In the genomic region with DNA sequence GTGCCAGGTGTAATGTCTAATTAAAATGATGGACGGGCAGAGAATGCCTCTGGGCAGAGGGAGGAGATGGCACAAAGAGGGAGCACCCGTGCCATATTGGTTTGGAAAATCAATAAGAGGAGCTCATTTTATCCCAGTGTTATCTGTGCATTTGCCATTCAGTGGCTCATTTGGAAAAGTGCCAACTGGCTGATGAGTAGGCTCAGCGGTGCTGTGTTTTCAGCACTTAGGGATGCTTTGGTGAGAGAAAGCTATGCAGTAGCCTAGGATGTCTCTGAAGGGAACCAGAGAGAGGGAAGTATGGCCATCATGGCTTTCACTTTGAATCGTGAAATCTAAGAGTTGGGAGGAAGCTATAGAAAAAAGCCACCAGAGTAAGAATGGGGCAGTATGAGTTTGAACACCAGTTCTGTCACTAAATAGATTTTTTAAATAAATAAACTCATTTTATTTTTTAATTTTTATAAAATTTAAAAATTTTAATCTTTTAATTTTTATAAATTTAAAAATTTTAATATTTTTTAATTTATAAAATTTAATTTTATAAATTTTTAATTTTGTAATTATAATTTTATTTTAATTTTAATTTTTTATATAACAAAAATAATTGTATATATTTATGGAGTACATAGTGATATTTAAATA, we compare ENCODE assay signal across 12 cellular contexts.
DNase-seq lines count a peak whose midpoint lies in the region; FAIRE-seq and TF ChIP-seq lines count a peak whose summit lies in the region.
"Had no signal": no experiment of that assay in that cellular context is flagged by ENCODE, and none has a peak within 500 bp of the region (broad histone marks: within the 10 kb centered on the region; RNA-seq: fewer than 3 reads in every experiment).

No MANE protein-coding gene starts in this region.

- H3K27me3 Mint-ChIP-seq in activated CD4-positive, alpha-beta memory T cell treated with anti-CD3 and anti-CD28 coated beads, Interleukin-2, amount 10 ng/mL, durations not matched to agents 7 days and 5 days, result no peaks in the 10 kb centered on the region
- H3K27me3 Mint-ChIP-seq: activated CD4-positive, alpha-beta T cell treated with anti-CD3 and anti-CD28 coated beads, Interleukin-2, amount 10 ng/mL, durations not matched to agents 7 days and 5 days; stimulated activated naive CD8-positive, alpha-beta T cell treated with anti-CD3 and anti-CD28 coated beads, Interleukin-15, Interleukin-2, amounts not matched to agents 100 ng/mL and 50 ng/mL, for 24 hours had no signal

- CTCF ChIA-PET in activated CD4-positive, alpha-beta memory T cell treated with anti-CD3 and anti-CD28 coated beads, Interleukin-2, amount 10 ng/mL, durations not matched to agents 7 days and 5 days (lab: Charles Lee), result no interaction called here

- FAIRE-seq in kidney (lab: Jason Lieb, UNC), result peak; percentile 99

- H3K36me3 ChIP-seq in kidney (ENCODE audit: control insufficient read depth in 1 of 2, insufficient read depth in 2 of 2, low read length in 2 of 2) (no peaks in the 10 kb centered on the region), esophagus muscularis mucosa (no peaks in the 10 kb centered on the region)
- H3K36me3 ChIP-seq: BLaER1 treated with 17β-estradiol and CSF1 and Interleukin-3, amounts not matched to agents 10 nM and 100 nM had no signal

- intact Hi-C loops in kidney (cut with DNase I), result no loop called here
- intact Hi-C loops in esophagus muscularis mucosa (cut with DNase I), result no loop called here

- H3K9me3 ChIP-seq in kidney (ENCODE audit: control insufficient read depth in 1 of 2, low read length in 2 of 2) (no peaks in the 10 kb centered on the region), esophagus muscularis mucosa (no peaks in the 10 kb centered on the region)
- H3K9me3 ChIP-seq: BLaER1 treated with 17β-estradiol and CSF1 and Interleukin-3, amounts not matched to agents 10 nM and 100 nM had no signal

- H3K27ac ChIP-seq in kidney (ENCODE audit: low read depth in 2 of 2, low read length in 2 of 2) (no peak overlapping the region), esophagus muscularis mucosa (replicated peaks in 1 of 4) (no peak overlapping the region)
- H3K27ac ChIP-seq: BLaER1 treated with 17β-estradiol and CSF1 and Interleukin-3, amounts not matched to agents 10 nM and 100 nM had no signal

- no peaks in the 10 kb centered on the region for H3K27me3 ChIP-seq in esophagus muscularis mucosa
- H3K27me3 ChIP-seq: BLaER1 treated with 17β-estradiol and CSF1 and Interleukin-3, amounts not matched to agents 10 nM and 100 nM had no signal

- H3K36me3 Mint-ChIP-seq in activated CD4-positive, alpha-beta memory T cell treated with anti-CD3 and anti-CD28 coated beads, Interleukin-2, amount 10 ng/mL, durations not matched to agents 7 days and 5 days (ENCODE audit: low read depth), result no peaks in the 10 kb centered on the region

- H3K9ac ChIP-seq in kidney (ENCODE audit: low read length in 2 of 2), result no peak overlapping the region
- H3K9ac ChIP-seq: BLaER1 treated with 17β-estradiol and CSF1 and Interleukin-3, amounts not matched to agents 10 nM and 100 nM had no signal

- no peaks in the 10 kb centered on the region for H3K9me3 Mint-ChIP-seq in activated CD4-positive, alpha-beta memory T cell treated with anti-CD3 and anti-CD28 coated beads, Interleukin-2, amount 10 ng/mL, durations not matched to agents 7 days and 5 days

- WGBS in esophagus muscularis mucosa, result 88% methylated on average over 4 of the region's 4 CpGs

- TF ChIP-seq POLR2A in esophagus muscularis mucosa (IDR thresholded peaks at IDR 0.05; ENCODE audit: low read depth), result no peak

- DNase-seq in ELR (ENCODE audit: low read depth) (peak; percentile 0), NCI-H128 (lab: John Stamatoyannopoulos, UW; ENCODE audit: unreplicated experiment) (peak; percentile 79), NCI-H510A treated with DMSO at 0.1 percent for 48 hours (lab: John Stamatoyannopoulos, UW) (peak; percentile 12), kidney (no peak), esophagus muscularis mucosa (ENCODE audit: extremely low spot score) (no peak)
- no peak for DNase-seq in activated CD8-positive, alpha-beta memory T cell treated with anti-CD3 and anti-CD28 coated beads for 24 hours
- no peak for DNase-seq in activated CD4-positive, alpha-beta memory T cell treated with anti-CD3 and anti-CD28 coated beads, Interleukin-2, amount 10 ng/mL, durations not matched to agents 7 days and 5 days
- DNase-seq: activated CD4-positive, alpha-beta T cell treated with anti-CD3 and anti-CD28 coated beads, Interleukin-2, amount 10 ng/mL, durations not matched to agents 7 days and 5 days; dermis blood vessel endothelial cell; mammary epithelial cell had no signal

- no peak overlapping the region for H3K4me3 Mint-ChIP-seq in activated CD4-positive, alpha-beta memory T cell treated with anti-CD3 and anti-CD28 coated beads, Interleukin-2, amount 10 ng/mL, durations not matched to agents 7 days and 5 days
- H3K4me3 Mint-ChIP-seq: activated CD4-positive, alpha-beta T cell treated with anti-CD3 and anti-CD28 coated beads, Interleukin-2, amount 10 ng/mL, durations not matched to agents 7 days and 5 days; stimulated activated naive CD8-positive, alpha-beta T cell treated with anti-CD3 and anti-CD28 coated beads, Interleukin-15, Interleukin-2, amounts not matched to agents 100 ng/mL and 50 ng/mL, for 24 hours had no signal

- POLR2A ChIA-PET in activated CD4-positive, alpha-beta memory T cell treated with anti-CD3 and anti-CD28 coated beads, Interleukin-2, amount 10 ng/mL, durations not matched to agents 7 days and 5 days (lab: Charles Lee), result no interaction called here

- no peak for TF ChIP-seq CTCF in kidney (IDR thresholded peaks at IDR 0.05; ENCODE audit: borderline replicate concordance, extremely low read depth, insufficient read depth)
- no peak for TF ChIP-seq CTCF in esophagus muscularis mucosa (IDR thresholded peaks at IDR 0.05)

- H3K4me3 ChIP-seq in kidney (ENCODE audit: low read length in 2 of 2) (no peak overlapping the region), esophagus muscularis mucosa (no peak overlapping the region)
- H3K4me3 ChIP-seq: BLaER1 treated with 17β-estradiol and CSF1 and Interleukin-3, amounts not matched to agents 10 nM and 100 nM had no signal

- H3K27ac Mint-ChIP-seq in activated CD4-positive, alpha-beta memory T cell treated with anti-CD3 and anti-CD28 coated beads, Interleukin-2, amount 10 ng/mL, durations not matched to agents 7 days and 5 days, result no peak overlapping the region
- H3K27ac Mint-ChIP-seq: activated CD4-positive, alpha-beta T cell treated with anti-CD3 and anti-CD28 coated beads, Interleukin-2, amount 10 ng/mL, durations not matched to agents 7 days and 5 days; stimulated activated naive CD8-positive, alpha-beta T cell treated with anti-CD3 and anti-CD28 coated beads, Interleukin-15, Interleukin-2, amounts not matched to agents 100 ng/mL and 50 ng/mL, for 24 hours had no signal

- H3K4me1 ChIP-seq in kidney (ENCODE audit: control insufficient read depth in 1 of 2, insufficient read depth in 1 of 2, low read depth in 1 of 2, low read length in 2 of 2) (no peaks in the 10 kb centered on the region), esophagus muscularis mucosa (no peaks in the 10 kb centered on the region)

- TF ChIP-seq EP300 in esophagus muscularis mucosa (IDR thresholded peaks at IDR 0.05), result no peak

- no peaks in the 10 kb centered on the region for H3K4me1 Mint-ChIP-seq in activated CD4-positive, alpha-beta memory T cell treated with anti-CD3 and anti-CD28 coated beads, Interleukin-2, amount 10 ng/mL, durations not matched to agents 7 days and 5 days
- H3K4me1 Mint-ChIP-seq: activated CD4-positive, alpha-beta T cell treated with anti-CD3 and anti-CD28 coated beads, Interleukin-2, amount 10 ng/mL, durations not matched to agents 7 days and 5 days had no signal

Comparison
In these comparisons a context has a peak if more than half of its experiments do, and no peak if none do; other contexts are left out.
1. DNase-seq: peak in ELR (single experiment), NCI-H128 (single experiment) and NCI-H510A treated with DMSO at 0.1 percent for 48 hours (single experiment); none in kidney (single experiment), activated CD8-positive, alpha-beta memory T cell treated with anti-CD3 and anti-CD28 coated beads for 24 hours (single experiment), activated CD4-positive, alpha-beta memory T cell treated with anti-CD3 and anti-CD28 coated beads, Interleukin-2, amount 10 ng/mL, durations not matched to agents 7 days and 5 days (single experiment) and esophagus muscularis mucosa (single experiment).